Comparison of ENCODE assay signal across 8 cellular contexts in genomic region chr1:95309031-95309459, GRCh38.
A peak's percentile ranks its signal among the peaks of the same experiment; 100 is the strongest.
DNase-seq lines count a peak whose midpoint lies in the region; ATAC-seq and TF ChIP-seq lines count a peak whose summit lies in the region.

No MANE protein-coding gene starts in this region.

- H3K36me3 ChIP-seq in PC-3 (ENCODE audit: low read depth, low read length) (no peaks in the 10 kb centered on the region), prostate gland (no peaks in the 10 kb centered on the region)

- POLR2A ChIA-PET in HEK293T (lab: Yijun Ruan, JAX) (no interaction called here), PC-3 (lab: Charles Lee; ENCODE audit: unreplicated experiment) (no interaction called here)

- CTCF ChIA-PET in HEK293T (lab: Yijun Ruan, JAX): no interaction called here
- CTCF ChIA-PET in PC-3 (lab: Charles Lee): no interaction called here

- 48% methylated on average over 2 of the region's 2 CpGs for WGBS in prostate gland

- intact Hi-C loops in PC-3 (cut with micrococcal nuclease): loop anchor here (1.0 kb wide), 1 partner anchor 158 kb away; no protein-coding TSS in a partner anchor
- intact Hi-C loops in prostate gland (cut with DNase I): no loop called here

- peak; percentile 80 for TF ChIP-seq CTCF in PC-3 (conservative IDR thresholded peaks at IDR 0.05; ENCODE audit: low read depth, low read length)
- TF ChIP-seq CTCF in fibroblast of mammary gland (conservative IDR thresholded peaks at IDR 0.05; ENCODE audit: control insufficient read depth, insufficient read depth, low read depth, low read length): peak; percentile 61
- TF ChIP-seq CTCF in prostate gland (IDR thresholded peaks at IDR 0.05): peak; percentile 32 to 60 (median 45)

- H3K27me3 ChIP-seq in PC-3 (ENCODE audit: low read length) (peaks cover 50% of the 10 kb centered on the region), prostate gland (replicated peaks; ENCODE audit: insufficient read depth) (no peaks in the 10 kb centered on the region)

- no peaks in the 10 kb centered on the region for H3K9me2 ChIP-seq in PC-3 (replicated peaks; ENCODE audit: low read length)

- no peaks in the 10 kb centered on the region for H3F3A ChIP-seq in PC-3 (ENCODE audit: low read length, unreplicated experiment)

- H3K4me2 ChIP-seq in PC-3 (ENCODE audit: low read length): no peak overlapping the region

- H2AFZ ChIP-seq in PC-3 (ENCODE audit: low read length): no peak overlapping the region

- H3K4me3 ChIP-seq in PC-3 (ENCODE audit: low read length) (no peak overlapping the region), fibroblast of mammary gland (ENCODE audit: control insufficient read depth, low read depth, low read length) (no peak overlapping the region), prostate gland (no peak overlapping the region)

- peak; percentile 43 for DNase-seq in AG08395 (ENCODE audit: low spot score)
- DNase-seq in HEK293T (ENCODE audit: extremely low spot score): peak; percentile 67
- peak; percentile 66 for DNase-seq in PC-3
- DNase-seq in fibroblast of mammary gland (ENCODE audit: low read depth): peak; percentile 50
- peak; percentile 19 for DNase-seq in prostate gland (ENCODE audit: low spot score)
- DNase-seq in activated CD4-positive, alpha-beta T cell treated with anti-CD3 and anti-CD28 coated beads, Interleukin-2, amount 50 U/mL, for 1 hour: no peak
- DNase-seq in stimulated activated CD4-positive, alpha-beta T cell treated with anti-CD3 and anti-CD28 coated beads, Interleukin-2, amount 100 ng/mL, for 24 hours: no peak

- no peaks in the 10 kb centered on the region for H3K9me3 ChIP-seq in PC-3 (ENCODE audit: low read length)
- H3K9me3 ChIP-seq in prostate gland: no peaks in the 10 kb centered on the region

- H4K20me1 ChIP-seq in PC-3 (ENCODE audit: low read length): no peaks in the 10 kb centered on the region

- peak; percentile 76 for ATAC-seq in PC-3
- no peak for ATAC-seq in HG02763 (IDR thresholded peaks at IDR 0.05; ENCODE audit: unreplicated experiment)

- H3K4me1 ChIP-seq in PC-3 (ENCODE audit: insufficient read depth, low read length) (no peaks in the 10 kb centered on the region), prostate gland (replicated peaks) (peaks cover 4% of the 10 kb centered on the region)

- H3K79me2 ChIP-seq in PC-3 (ENCODE audit: low read length): no peaks in the 10 kb centered on the region

- H3K27ac ChIP-seq in PC-3 (ENCODE audit: low read length): no peak overlapping the region
- H3K27ac ChIP-seq in prostate gland: no peak overlapping the region

- no peak for TF ChIP-seq POLR2A in prostate gland (IDR thresholded peaks at IDR 0.05)

- no TSS peak for BruUV-seq in PC-3 (replicated peaks; lab: Mats Ljungman, UMichigan)

- H3K9ac ChIP-seq in PC-3 (ENCODE audit: low read length): no peak overlapping the region

TF ChIP-seq in HEK293T, 16 proteins besides CTCF, POLR2A, EP300 and RAD21:
- no peak for TF ChIP-seq HDGF (IDR thresholded peaks at IDR 0.05; ENCODE audit: borderline replicate concordance)
- TF ChIP-seq TARDBP (IDR thresholded peaks at IDR 0.05): no peak
- TF ChIP-seq PKNOX1 (IDR thresholded peaks at IDR 0.05): no peak
- TF ChIP-seq FOXM1 (IDR thresholded peaks at IDR 0.05; ENCODE audit: borderline replicate concordance): no peak
- no peak for TF ChIP-seq LEF1 (IDR thresholded peaks at IDR 0.05; ENCODE audit: borderline replicate concordance)
- no peak for TF ChIP-seq FOXK2 (IDR thresholded peaks at IDR 0.05)
- TF ChIP-seq NFRKB (IDR thresholded peaks at IDR 0.05): no peak
- TF ChIP-seq L3MBTL2 (conservative IDR thresholded peaks at IDR 0.05): no peak
- no peak for TF ChIP-seq CTBP1 (IDR thresholded peaks at IDR 0.05; ENCODE audit: borderline replicate concordance)

Comparison
In these comparisons a context has a peak if more than half of its experiments do, and no peak if none do; other contexts are left out.
1. DNase-seq: peak in AG08395 (single experiment), HEK293T (single experiment), PC-3 (single experiment), fibroblast of mammary gland (single experiment) and prostate gland (single experiment); none in activated CD4-positive, alpha-beta T cell treated with anti-CD3 and anti-CD28 coated beads, Interleukin-2, amount 50 U/mL, for 1 hour (single experiment) and stimulated activated CD4-positive, alpha-beta T cell treated with anti-CD3 and anti-CD28 coated beads, Interleukin-2, amount 100 ng/mL, for 24 hours (0 of 2).
2. Peak in every context shown above with its lines, with median percentiles within 50 percentile points of each other: CTCF ChIP-seq.